28 cellular contexts compared by ENCODE assay signal in the genomic region with DNA sequence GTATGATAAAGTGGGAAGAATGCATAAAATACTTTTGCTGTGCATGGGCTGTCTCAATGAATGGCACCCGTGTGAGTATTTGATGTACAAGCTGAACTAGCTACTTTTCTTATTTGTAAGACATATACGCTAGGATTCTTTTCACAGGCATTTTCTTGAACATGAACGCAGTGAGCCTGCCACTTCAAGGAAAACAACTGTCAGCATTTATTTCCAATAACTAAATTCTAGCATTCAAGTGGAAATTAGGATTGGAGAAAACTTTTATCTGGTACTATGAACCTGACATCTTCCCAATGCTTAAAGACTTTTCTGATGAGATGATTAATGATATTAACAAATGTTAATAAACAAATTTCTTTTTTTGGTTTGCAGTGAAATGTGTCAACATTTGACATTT.
"Had no signal": no experiment of that assay in that cellular context is flagged by ENCODE, and none has a peak within 500 bp of the region (broad histone marks: within the 10 kb centered on the region; RNA-seq: fewer than 3 reads in every experiment).

No MANE protein-coding gene starts in this region.

- H3K27ac Mint-ChIP-seq: dendritic cell treated with granulocyte-macrophage colony-stimulating factor and Interleukin-4, amounts not matched to agents 40 ng/mL and 50 ng/mL, for 4 days; effector memory CD8-positive, alpha-beta T cell had no signal

- H3K27ac ChIP-seq: colonic mucosa, coronary artery, epithelial cell of prostate, esophagus muscularis mucosa, esophagus squamous epithelium, foreskin keratinocyte, gastrocnemius medialis, gastroesophageal sphincter, heart left ventricle, heart right ventricle, hepatocyte had no signal

- H3K4me3 Mint-ChIP-seq: dendritic cell treated with granulocyte-macrophage colony-stimulating factor and Interleukin-4, amounts not matched to agents 40 ng/mL and 50 ng/mL, for 4 days; effector memory CD8-positive, alpha-beta T cell had no signal

- H3K4me1 ChIP-seq: colonic mucosa, esophagus muscularis mucosa, esophagus squamous epithelium, foreskin keratinocyte, gastroesophageal sphincter, heart left ventricle, heart right ventricle had no signal

- H3K9me3 ChIP-seq: colonic mucosa, esophagus muscularis mucosa, esophagus squamous epithelium, gastrocnemius medialis, gastroesophageal sphincter, heart left ventricle, heart right ventricle had no signal

- H2AFZ ChIP-seq: hepatocyte had no signal

- DNase-seq: colonic mucosa; cortex of kidney; dermis blood vessel endothelial cell; dorsolateral prefrontal cortex; effector CD4-positive, alpha-beta T cell; effector CD8-positive, alpha-beta T cell; effector memory CD4-positive, alpha-beta T cell; effector memory CD8-positive, alpha-beta T cell; erythroblast; esophagus squamous epithelium; foreskin fibroblast; foreskin keratinocyte; foreskin melanocyte; gastrocnemius medialis; glutamatergic neuron; head of caudate nucleus; heart left ventricle; heart right ventricle had no signal

- H3K4me3 ChIP-seq: colonic mucosa, coronary artery, dorsolateral prefrontal cortex, esophagus muscularis mucosa, esophagus squamous epithelium, gastrocnemius medialis, gastroesophageal sphincter, heart left ventricle, heart right ventricle, hepatocyte had no signal

- ATAC-seq: effector memory CD8-positive, alpha-beta T cell; esophagus mucosa; foreskin keratinocyte; gastrocnemius medialis; gastroesophageal sphincter; heart left ventricle; heart right ventricle had no signal

- H3K27me3 Mint-ChIP-seq: dendritic cell treated with granulocyte-macrophage colony-stimulating factor and Interleukin-4, amounts not matched to agents 40 ng/mL and 50 ng/mL, for 4 days; effector memory CD8-positive, alpha-beta T cell had no signal

- H3K27me3 ChIP-seq: colonic mucosa, dorsolateral prefrontal cortex, esophagus muscularis mucosa, esophagus squamous epithelium, foreskin keratinocyte, gastrocnemius medialis, gastroesophageal sphincter, heart left ventricle, heart right ventricle, hepatocyte had no signal

- H3K79me2 ChIP-seq: hepatocyte had no signal

- H3K9me3 Mint-ChIP-seq: dendritic cell treated with granulocyte-macrophage colony-stimulating factor and Interleukin-4, amounts not matched to agents 40 ng/mL and 50 ng/mL, for 4 days; effector memory CD8-positive, alpha-beta T cell had no signal

- H3K4me2 ChIP-seq: hepatocyte had no signal

- FAIRE-seq: colon, endothelial cell of umbilical vein, frontal cortex had no signal
